ENCODE assay signal across 7 cellular contexts in genomic region chr11:76963417-76964168, GRCh38.
A peak's percentile ranks its signal among the peaks of the same experiment; 100 is the strongest.
DNase-seq lines count a peak whose midpoint lies in the region; ATAC-seq, FAIRE-seq and TF ChIP-seq lines count a peak whose summit lies in the region.
"Not testable (repeated sequence)": the region's sequence is repeated elsewhere in the genome, so short reads cannot be mapped to it uniquely, and the experiment has no call there.

No MANE protein-coding gene starts in this region.

- H3K79me2 ChIP-seq in PC-3 (ENCODE audit: low read length), result not testable (repeated sequence)

- peaks cover 16% of the 10 kb centered on the region for H3K4me1 ChIP-seq in PC-3 (ENCODE audit: insufficient read depth, low read length)
- not testable (repeated sequence) for H3K4me1 ChIP-seq in small intestine (ENCODE audit: control insufficient read depth in 2 of 2, insufficient read depth in 1 of 2, low read depth in 1 of 2, low read length in 1 of 2)

- not testable (repeated sequence) for H3K9me3 ChIP-seq in PC-3 (ENCODE audit: low read length); small intestine (ENCODE audit: control insufficient read depth, low read depth)

- not testable (repeated sequence) for H3K9me2 ChIP-seq in PC-3 (replicated peaks; ENCODE audit: low read length)

- H3K27me3 ChIP-seq in PC-3 (ENCODE audit: low read length); small intestine (ENCODE audit: control insufficient read depth in 2 of 2, insufficient read depth in 2 of 2, low read length in 2 of 2): not testable (repeated sequence)

- DNase-seq in PC-3, result peak; percentile 49
- peak; percentile 57 for DNase-seq in small intestine

- not testable (repeated sequence) for H2AFZ ChIP-seq in PC-3 (ENCODE audit: low read length)

- intact Hi-C loops in PC-3 (cut with micrococcal nuclease), result not testable (repeated sequence)

- WGBS in small intestine, 3 donors, result 49 to 74% (median 60%) methylated on average over 16 of the region's 16 CpGs

- not testable (repeated sequence) for H3K4me3 ChIP-seq in PC-3 (ENCODE audit: low read length); small intestine (ENCODE audit: low read depth in 1 of 2, low read length in 2 of 2)

- H3K27ac ChIP-seq in PC-3 (ENCODE audit: low read length) (peak overlapping the region; percentile 48), small intestine (ENCODE audit: low read depth in 1 of 2, low read length in 1 of 2) (peak overlapping the region; percentile 51 to 76)

- POLR2A ChIA-PET in PC-3 (lab: Charles Lee; ENCODE audit: unreplicated experiment), result not testable (repeated sequence)

- not testable (repeated sequence) for H3K36me3 ChIP-seq in PC-3 (ENCODE audit: low read depth, low read length); small intestine (ENCODE audit: control insufficient read depth in 2 of 2, insufficient read depth in 2 of 2, low read length in 2 of 2)

- peak overlapping the region; percentile 2; the same call in 1 of the 2 replicates for H3K9ac ChIP-seq in PC-3 (ENCODE audit: low read length)

- TF ChIP-seq CTCF in PC-3 (conservative IDR thresholded peaks at IDR 0.05; ENCODE audit: low read depth, low read length), result not testable (repeated sequence)

- not testable (repeated sequence) for BruUV-seq in PC-3 (replicated peaks; lab: Mats Ljungman, UMichigan)

- ATAC-seq in GM18511 (IDR thresholded peaks at IDR 0.05; ENCODE audit: unreplicated experiment), result peak; percentile 39
- ATAC-seq in GM19463 (IDR thresholded peaks at IDR 0.05; ENCODE audit: unreplicated experiment), result peak; percentile 19
- ATAC-seq in HG02759 (IDR thresholded peaks at IDR 0.05; ENCODE audit: unreplicated experiment), result peak; percentile 27
- peak; percentile 23 for ATAC-seq in HG03108 (IDR thresholded peaks at IDR 0.05; ENCODE audit: unreplicated experiment)
- peak; percentile 51 for ATAC-seq in PC-3
- peak; percentile 76 for ATAC-seq in esophagus mucosa

- peak overlapping the region; percentile 21 for H3K4me2 ChIP-seq in PC-3 (ENCODE audit: low read length)

- H3F3A ChIP-seq in PC-3 (ENCODE audit: low read length, unreplicated experiment), result not testable (repeated sequence)

- FAIRE-seq in small intestine (lab: Jason Lieb, UNC), result not testable (repeated sequence)

- H4K20me1 ChIP-seq in PC-3 (ENCODE audit: low read length), result not testable (repeated sequence)

- CTCF ChIA-PET in PC-3 (lab: Charles Lee), result interaction anchor here (1.0 kb wide), 1 partner anchor 128 kb away, joined by 3 read pairs; no protein-coding TSS in a partner anchor

Comparison
In these comparisons a context has a peak if more than half of its experiments do, and no peak if none do; other contexts are left out.
1. ATAC-seq: peak in every context shown above with its lines; median percentile 76 in esophagus mucosa; 51 in PC-3; 39 in GM18511; 27 in HG02759; 23 in HG03108; 19 in GM19463.